In genomic region chr11:111450480-111451320, GRCh38 we compare ENCODE assay signal across 13 cellular contexts.
DNase-seq lines count a peak whose midpoint lies in the region; ATAC-seq and TF ChIP-seq lines count a peak whose summit lies in the region.
"Had no signal": no experiment of that assay in that cellular context is flagged by ENCODE, and none has a peak within 500 bp of the region (broad histone marks: within the 10 kb centered on the region; RNA-seq: fewer than 3 reads in every experiment).

No MANE protein-coding gene starts in this region.

- H3K4me1 ChIP-seq in OCI-LY7 (ENCODE audit: insufficient read depth, low read length, poor library complexity, severe bottlenecking) (peaks cover 32% of the 10 kb centered on the region), sigmoid colon (peaks cover 0 to 7% (median 3%) of the 10 kb centered on the region in 4 donors), mesenchymal stem cell (ENCODE audit: control insufficient read depth, insufficient read depth, low read depth, low read length) (peaks cover 6% of the 10 kb centered on the region)

- H2BK120ac ChIP-seq in mesenchymal stem cell (ENCODE audit: low read depth, low read length) = no peak overlapping the region

- no peak overlapping the region for H2BK12ac ChIP-seq in mesenchymal stem cell (ENCODE audit: low read length in 2 of 2)

- 0 out of 2 replicates have a peak overlapping the region, but pooled peaks have one; percentile 37 for H2AFZ ChIP-seq in OCI-LY7 (ENCODE audit: low read length)
- H2AFZ ChIP-seq in mesenchymal stem cell (ENCODE audit: low read depth, low read length) = no peak overlapping the region

- H3K14ac ChIP-seq in mesenchymal stem cell (ENCODE audit: low read length in 2 of 2) = no peak overlapping the region

- no peaks in the 10 kb centered on the region for H4K20me1 ChIP-seq in OCI-LY7 (ENCODE audit: insufficient read depth, low read length)

- H3K27me3 ChIP-seq in GM06990 (replicated peaks; ENCODE audit: control insufficient read depth, insufficient read depth, low read length) (no peaks in the 10 kb centered on the region; the same call in none of the 2 replicates), sigmoid colon (no peaks in the 10 kb centered on the region), mesenchymal stem cell (ENCODE audit: control insufficient read depth in 1 of 2, insufficient read depth in 1 of 2, low read length in 2 of 2) (peaks cover 0 to 6% of the 10 kb centered on the region in 2 experiments)

- CTCF ChIA-PET in OCI-LY7 (lab: Charles Lee; ENCODE audit: unreplicated experiment) = no interaction called here

- no peaks in the 10 kb centered on the region for H3K79me2 ChIP-seq in OCI-LY7 (ENCODE audit: insufficient read depth, low read depth, low read length)

- H3K9me3 ChIP-seq in OCI-LY7 (ENCODE audit: low read length) = no peaks in the 10 kb centered on the region
- H3K9me3 ChIP-seq in sigmoid colon = no peaks in the 10 kb centered on the region
- H3K9me3 ChIP-seq in mesenchymal stem cell (ENCODE audit: control insufficient read depth, low read length) = no peaks in the 10 kb centered on the region

- peak overlapping the region; percentile 42 for H3K4me2 ChIP-seq in OCI-LY7 (ENCODE audit: low read length)
- H3K4me2 ChIP-seq in mesenchymal stem cell (ENCODE audit: low read length, poor library complexity, severe bottlenecking) = no peak overlapping the region

- TF ChIP-seq CTCF in GM06990 (IDR thresholded peaks at IDR 0.05; ENCODE audit: insufficient read depth, low read length, poor library complexity, severe bottlenecking) = no peak
- TF ChIP-seq CTCF in OCI-LY7 (conservative IDR thresholded peaks at IDR 0.05; ENCODE audit: low read length) = no peak
- TF ChIP-seq CTCF in sigmoid colon (IDR thresholded peaks at IDR 0.05) = no peak

- no peak overlapping the region for H4K91ac ChIP-seq in mesenchymal stem cell (ENCODE audit: low read length)

- H3K9ac ChIP-seq in mesenchymal stem cell (ENCODE audit: low read length) = no peak overlapping the region

- H3K27ac ChIP-seq in OCI-LY7 (ENCODE audit: low read depth, low read length, poor library complexity, severe bottlenecking) = no peak overlapping the region
- H3K27ac ChIP-seq in sigmoid colon = no peak overlapping the region
- H3K27ac ChIP-seq in mesenchymal stem cell (ENCODE audit: low read length, poor library complexity, severe bottlenecking) = no peak overlapping the region

- TF ChIP-seq EP300 in sigmoid colon (IDR thresholded peaks at IDR 0.05) = no peak

- H2AK5ac ChIP-seq in mesenchymal stem cell (ENCODE audit: low read length, severe bottlenecking) = no peak overlapping the region

- H3K79me1 ChIP-seq in mesenchymal stem cell (replicated peaks; ENCODE audit: low read length, poor library complexity, severe bottlenecking) = no peaks in the 10 kb centered on the region

- intact Hi-C loops in OCI-LY7 (cut with micrococcal nuclease; ENCODE audit: unreplicated experiment) = loop anchor here (10.0 kb wide), 1 partner anchor 104 kb away; no protein-coding TSS in a partner anchor
- intact Hi-C loops in left ventricle myocardium superior (cut with micrococcal nuclease) = no loop called here
- intact Hi-C loops in sigmoid colon (cut with DNase I) = no loop called here

- no peak overlapping the region for H3K4ac ChIP-seq in mesenchymal stem cell (ENCODE audit: low read depth in 1 of 2, low read length in 2 of 2)

- H3K36me3 ChIP-seq in GM06990 (ENCODE audit: control insufficient read depth, insufficient read depth, low read length) (no peaks in the 10 kb centered on the region), OCI-LY7 (ENCODE audit: insufficient read depth, low read length) (no peaks in the 10 kb centered on the region), sigmoid colon (no peaks in the 10 kb centered on the region), mesenchymal stem cell (ENCODE audit: control insufficient read depth in 1 of 2, insufficient read depth in 2 of 2, low read depth in 1 of 2, low read length in 2 of 2) (no peaks in the 10 kb centered on the region)

- POLR2A ChIA-PET in OCI-LY7 (lab: Charles Lee) = interaction anchor here (0.6 to 1.8 kb wide), 6 partner anchors 12 to 785 kb away, joined by 3 to 5 read pairs (median 4); no protein-coding TSS in a partner anchor

- H4K8ac ChIP-seq in mesenchymal stem cell (ENCODE audit: low read length) = no peak overlapping the region

- DNase-seq in GM06990 (ENCODE audit: extremely low read depth, insufficient read length) (peak; percentile 36), OCI-LY7 (ENCODE audit: low spot score) (peak; percentile 67), left lobe of liver (ENCODE audit: low spot score) (no peak), left ventricle myocardium superior (no peak), sigmoid colon (no peak), mesenchymal stem cell (no peak)
- DNase-seq: AML-193; effector memory CD8-positive, alpha-beta T cell; H9; NCI-H1694 treated with DMSO at 0.1 percent for 48 hours; T-helper 17 cell had no signal

- ATAC-seq in GM19438 (IDR thresholded peaks at IDR 0.05; ENCODE audit: low read depth, unreplicated experiment) = peak; percentile 85
- ATAC-seq in HG02981 (IDR thresholded peaks at IDR 0.05; ENCODE audit: unreplicated experiment) = peak; percentile 85
- ATAC-seq in left lobe of liver = no peak
- ATAC-seq in left ventricle myocardium superior = no peak
- ATAC-seq: effector memory CD8-positive, alpha-beta T cell; T-helper 17 cell had no signal

- no peaks in the 10 kb centered on the region for H3K9me2 ChIP-seq in OCI-LY7 (ENCODE audit: insufficient read depth, low read length)

- no TSS peak for BruUV-seq in OCI-LY7 (replicated peaks; lab: Mats Ljungman, UMichigan)

- no peak overlapping the region for H3K18ac ChIP-seq in mesenchymal stem cell (ENCODE audit: low read depth in 1 of 2, low read length in 2 of 2)

- H3K23ac ChIP-seq in mesenchymal stem cell (ENCODE audit: low read length in 2 of 2) = no peak overlapping the region

- TF ChIP-seq POLR2A in sigmoid colon (IDR thresholded peaks at IDR 0.05) = no peak

- WGBS in sigmoid colon, 2 donors = 83 to 86% methylated on average over 12 of the region's 12 CpGs
- WGBS in mesenchymal stem cell = 87% methylated on average over 12 of the region's 12 CpGs

- no peak overlapping the region for H2BK5ac ChIP-seq in mesenchymal stem cell (ENCODE audit: low read depth, low read length, poor library complexity, severe bottlenecking)

- H2BK15ac ChIP-seq in mesenchymal stem cell (ENCODE audit: low read depth, poor library complexity, severe bottlenecking) = no peak overlapping the region

- H3K4me3 ChIP-seq in GM06990 (replicated peaks; ENCODE audit: low read depth, low read length) (no peak overlapping the region), OCI-LY7 (ENCODE audit: low read depth, low read length, poor library complexity, severe bottlenecking) (no peak overlapping the region), sigmoid colon (no peak overlapping the region), mesenchymal stem cell (ENCODE audit: insufficient read depth in 1 of 2, low read depth in 1 of 2, low read length in 2 of 2) (no peak overlapping the region)

Comparison
In these comparisons a context has a peak if more than half of its experiments do, and no peak if none do; other contexts are left out.
1. DNase-seq: peak in GM06990 (single experiment) and OCI-LY7 (single experiment); none in left lobe of liver (single experiment), left ventricle myocardium superior (single experiment), sigmoid colon (single experiment) and mesenchymal stem cell (single experiment).
2. ATAC-seq: peak in GM19438 (single experiment) and HG02981 (single experiment); none in left lobe of liver (single experiment) and left ventricle myocardium superior (single experiment).